Comparison of ENCODE assay signal across 28 cellular contexts in genomic region chr6:167649486-167649885, GRCh38.
"Had no signal": no experiment of that assay in that cellular context is flagged by ENCODE, and none has a peak within 500 bp of the region (broad histone marks: within the 10 kb centered on the region; RNA-seq: fewer than 3 reads in every experiment).

No MANE protein-coding gene starts in this region.

- H3K4me1 ChIP-seq: foreskin keratinocyte, psoas muscle, stomach, thyroid gland, vagina had no signal

- H3K36me3 Mint-ChIP-seq: memory B cell; mesothelial cell of epicardium; stimulated activated effector memory CD8-positive, alpha-beta T cell treated with anti-CD3 and anti-CD28 coated beads, Interleukin-12 subunit alpha, Interleukin-12 subunit beta, amount 100 ng/mL, for 72 hours had no signal

- H3K79me2 ChIP-seq: hepatocyte had no signal

- H3K27ac ChIP-seq: coronary artery, esophagus muscularis mucosa, foreskin keratinocyte, gastroesophageal sphincter, heart left ventricle, hepatocyte, neutrophil, psoas muscle, skin epidermis, stomach, thyroid gland, vagina had no signal

- H3K9me3 ChIP-seq: esophagus muscularis mucosa, gastroesophageal sphincter, heart left ventricle, mucosa of descending colon, neutrophil, psoas muscle, stomach, thyroid gland, vagina had no signal

- H2AFZ ChIP-seq: hepatocyte had no signal

- H3K4me1 Mint-ChIP-seq: memory B cell; stimulated activated effector memory CD8-positive, alpha-beta T cell treated with anti-CD3 and anti-CD28 coated beads, Interleukin-12 subunit alpha, Interleukin-12 subunit beta, amount 100 ng/mL, for 72 hours had no signal

- H3K4me2 ChIP-seq: hepatocyte had no signal

- H3K27me3 ChIP-seq: foreskin keratinocyte, heart left ventricle, hepatocyte, thyroid gland, vagina had no signal

- H3K27ac Mint-ChIP-seq: memory B cell; mesothelial cell of epicardium; naive B cell; nephron progenitor cell; stimulated activated effector memory CD8-positive, alpha-beta T cell treated with anti-CD3 and anti-CD28 coated beads, Interleukin-12 subunit alpha, Interleukin-12 subunit beta, amount 100 ng/mL, for 72 hours had no signal

- H3K9me3 Mint-ChIP-seq: memory B cell; mesothelial cell of epicardium; nephron progenitor cell; stimulated activated effector memory CD8-positive, alpha-beta T cell treated with anti-CD3 and anti-CD28 coated beads, Interleukin-12 subunit alpha, Interleukin-12 subunit beta, amount 100 ng/mL, for 72 hours had no signal

- H3K4me3 ChIP-seq: coronary artery, esophagus muscularis mucosa, gastroesophageal sphincter, heart left ventricle, hepatocyte, lung, mucosa of descending colon, psoas muscle, skin epidermis, stomach, thyroid gland, vagina had no signal

- H3K4me3 Mint-ChIP-seq: memory B cell; mesothelial cell of epicardium; nephron progenitor cell; stimulated activated effector memory CD8-positive, alpha-beta T cell treated with anti-CD3 and anti-CD28 coated beads, Interleukin-12 subunit alpha, Interleukin-12 subunit beta, amount 100 ng/mL, for 72 hours had no signal

- DNase-seq: dermis blood vessel endothelial cell; effector memory CD4-positive, alpha-beta T cell; foreskin keratinocyte; heart left ventricle; kidney; mucosa of descending colon; naive B cell; nephron progenitor cell; psoas muscle; stimulated activated CD4-positive, alpha-beta T cell treated with anti-CD3 and anti-CD28 coated beads, Interleukin-2, amount 100 ng/mL, for 24 hours; stimulated activated CD4-positive, alpha-beta T cell treated with anti-CD3 and anti-CD28 coated beads, Interleukin-4, amount 100 ng/mL, for 24 hours; stimulated activated naive CD4-positive, alpha-beta T cell treated with Interleukin-2 at 50 U/mL for 16 hours; stomach; thyroid gland; trophoblast cell had no signal

- FAIRE-seq: endothelial cell of umbilical vein, kidney had no signal

- H3K36me3 ChIP-seq: esophagus muscularis mucosa, gastroesophageal sphincter, heart left ventricle, neutrophil, stomach, thyroid gland, vagina had no signal

- ATAC-seq: foreskin keratinocyte; gastroesophageal sphincter; heart left ventricle; mucosa of descending colon; psoas muscle; right cardiac atrium; stimulated activated effector memory CD8-positive, alpha-beta T cell treated with anti-CD3 and anti-CD28 coated beads, Interleukin-12 subunit alpha, Interleukin-12 subunit beta, amount 100 ng/mL, for 72 hours had no signal
